13 cellular contexts compared by ENCODE assay signal in genomic region chr14:94823556-94824341, GRCh38. TPM values are rescaled to one million over a fixed set of nuclear protein-coding genes. Genes with fewer than 3 reads are reported as not detected.
DNase-seq lines count a peak whose midpoint lies in the region; ATAC-seq and TF ChIP-seq lines count a peak whose summit lies in the region.
"Had no signal": no experiment of that assay in that cellular context is flagged by ENCODE, and none has a peak within 500 bp of the region (broad histone marks: within the 10 kb centered on the region; RNA-seq: fewer than 3 reads in every experiment).

No MANE protein-coding gene starts in this region.

- H3K4me1 ChIP-seq in A673 (ENCODE audit: insufficient read depth, low read length, poor library complexity, severe bottlenecking) (peaks cover 7% of the 10 kb centered on the region), SJSA1 (replicated peaks) (0 out of 2 replicates have a peak, but pooled peaks cover 7% of the 10 kb centered on the region)

- H3K4me3 ChIP-seq in A673 (ENCODE audit: low read depth, low read length, poor library complexity, severe bottlenecking) (no peak overlapping the region), SJSA1 (no peak overlapping the region)
- H3K4me3 ChIP-seq: lung had no signal

- POLR2A ChIA-PET in A673 (lab: Charles Lee; ENCODE audit: low non-redundant PET): no interaction called here

- H3K27me3 ChIP-seq in A673 (replicated peaks; ENCODE audit: insufficient read depth, low read depth, low read length, poor library complexity) (no peaks in the 10 kb centered on the region), SJSA1 (replicated peaks) (no peaks in the 10 kb centered on the region)

- ATAC-seq in GM18870 (IDR thresholded peaks at IDR 0.05; ENCODE audit: unreplicated experiment): no peak
- ATAC-seq: WTC11 had no signal

- peak; percentile 66 for DNase-seq in A673 (ENCODE audit: low spot score)
- peak; percentile 15 for DNase-seq in HK-2 (ENCODE audit: unreplicated experiment)
- peak; percentile 42 to 62 for DNase-seq in SJSA1 (ENCODE audit: low read depth in 1 of 2, low spot score in 2 of 2)
- peak; percentile 26 for DNase-seq in iPS-NIHi7 (ENCODE audit: extremely low spot score)
- DNase-seq in cerebellar cortex (ENCODE audit: low spot score): no peak
- no peak for DNase-seq in NCI-H345 (lab: John Stamatoyannopoulos, UW)
- no peak for DNase-seq in NK-92 (lab: John Stamatoyannopoulos, UW; ENCODE audit: unreplicated experiment)
- DNase-seq: effector memory CD4-positive, alpha-beta T cell had no signal

- H3K27ac ChIP-seq in A673 (ENCODE audit: low read depth, low read length, poor library complexity, severe bottlenecking) (no peak overlapping the region), SJSA1 (no peak overlapping the region)
- H3K27ac ChIP-seq: KMS-11 had no signal

- TF ChIP-seq CTCF in A673 (conservative IDR thresholded peaks at IDR 0.05; ENCODE audit: low read depth, low read length): peak; percentile 22; the same call in 1 of the 2 replicates

- no TSS peak for BruUV-seq in A673 (replicated peaks; lab: Mats Ljungman, UMichigan)

- H3K9me3 ChIP-seq in A673 (ENCODE audit: low read depth, low read length, poor library complexity, severe bottlenecking) (no peaks in the 10 kb centered on the region), SJSA1 (replicated peaks) (no peaks in the 10 kb centered on the region)

- CTCF ChIA-PET in A673 (lab: Charles Lee): no interaction called here

- H3K36me3 ChIP-seq in A673 (ENCODE audit: insufficient read depth, low read length, poor library complexity, severe bottlenecking) (no peaks in the 10 kb centered on the region), SJSA1 (no peaks in the 10 kb centered on the region)

- intact Hi-C loops in A673 (cut with micrococcal nuclease; ENCODE audit: unreplicated experiment): no loop called here

RNA-seq across cellular contexts. Expression of gene GSC, which starts 53.8 kb away (rescaled TPM):
- 4.2 and 5.2 TPM in 2 replicates for total RNA-seq in A673 (2021)
- total RNA-seq in SJSA1 (2014; rRNA removed; shearing (Covaris generic)): 2.8 and 12.1 TPM in 2 replicates
- total RNA-seq: B cell had no signal

Comparison
In these comparisons a context has a peak if more than half of its experiments do, and no peak if none do; other contexts are left out.
1. DNase-seq: peak in A673 (single experiment), HK-2 (single experiment), SJSA1 (2 of 2) and iPS-NIHi7 (single experiment); none in cerebellar cortex (single experiment), NCI-H345 (single experiment) and NK-92 (single experiment).